ENCODE assay signal across 1 cellular context in the genomic region with DNA sequence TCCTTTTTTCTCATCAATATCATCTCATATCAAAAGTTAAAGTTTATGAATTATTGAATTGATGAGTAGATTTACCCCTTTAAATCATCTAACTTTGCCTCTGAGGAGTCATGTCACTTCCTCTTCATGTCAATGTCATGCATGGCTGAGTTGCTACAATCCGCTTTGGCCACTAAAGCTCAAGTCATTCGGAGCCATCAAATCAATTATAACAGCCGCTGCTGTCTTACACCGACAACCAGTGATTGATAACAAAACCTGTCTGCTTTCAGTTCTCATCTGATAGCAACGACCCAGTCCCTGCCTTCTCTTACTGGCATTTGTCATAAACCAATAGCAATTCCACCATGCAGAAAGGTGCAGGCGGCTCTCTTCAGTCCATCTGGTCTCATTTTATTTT.
A peak's percentile ranks its signal among the peaks of the same experiment; 100 is the strongest.
TF ChIP-seq lines count a peak whose summit lies in the region.

No MANE protein-coding gene starts in this region.

TF ChIP-seq in K562, 482 proteins besides CTCF, POLR2A, EP300 and RAD21 (continued from another document):
- TF ChIP-seq, protein P1, sequence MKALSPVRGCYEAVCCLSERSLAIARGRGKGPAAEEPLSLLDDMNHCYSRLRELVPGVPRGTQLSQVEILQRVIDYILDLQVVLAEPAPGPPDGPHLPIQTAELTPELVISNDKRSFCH (CRISPR knock-in tag; IDR thresholded peaks at IDR 0.05) = no peak
- TF ChIP-seq, protein P1 (tag; IDR thresholded peaks at IDR 0.05) = no peak
- TF ChIP-seq ZBTB1 (CRISPR knock-in tag; IDR thresholded peaks at IDR 0.05; ENCODE audit: borderline replicate concordance, low read depth) = no peak
- no peak for TF ChIP-seq HNRNPK (IDR thresholded peaks at IDR 0.05; ENCODE audit: low read depth, low read length, poor library complexity, severe bottlenecking)
- TF ChIP-seq MLX (CRISPR knock-in tag; conservative IDR thresholded peaks at IDR 0.05) = no peak
- TF ChIP-seq ZNF764 (CRISPR knock-in tag; IDR thresholded peaks at IDR 0.05; ENCODE audit: low read depth) = no peak
- TF ChIP-seq CBFA2T2 (conservative IDR thresholded peaks at IDR 0.05) = peak; percentile 38; the same call in 1 of the 2 replicates
- TF ChIP-seq NFIC (IDR thresholded peaks at IDR 0.05) = no peak
- TF ChIP-seq, protein P2, sequence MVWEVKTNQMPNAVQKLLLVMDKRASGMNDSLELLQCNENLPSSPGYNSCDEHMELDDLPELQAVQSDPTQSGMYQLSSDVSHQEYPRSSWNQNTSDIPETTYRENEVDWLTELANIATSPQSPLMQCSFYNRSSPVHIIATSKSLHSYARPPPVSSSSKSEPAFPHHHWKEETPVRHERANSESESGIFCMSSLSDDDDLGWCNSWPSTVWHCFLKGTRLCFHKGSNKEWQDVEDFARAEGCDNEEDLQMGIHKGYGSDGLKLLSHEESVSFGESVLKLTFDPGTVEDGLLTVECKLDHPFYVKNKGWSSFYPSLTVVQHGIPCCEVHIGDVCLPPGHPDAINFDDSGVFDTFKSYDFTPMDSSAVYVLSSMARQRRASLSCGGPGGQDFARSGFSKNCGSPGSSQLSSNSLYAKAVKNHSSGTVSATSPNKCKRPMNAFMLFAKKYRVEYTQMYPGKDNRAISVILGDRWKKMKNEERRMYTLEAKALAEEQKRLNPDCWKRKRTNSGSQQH (CRISPR knock-in tag; IDR thresholded peaks at IDR 0.05) = no peak
- TF ChIP-seq, protein P3, sequence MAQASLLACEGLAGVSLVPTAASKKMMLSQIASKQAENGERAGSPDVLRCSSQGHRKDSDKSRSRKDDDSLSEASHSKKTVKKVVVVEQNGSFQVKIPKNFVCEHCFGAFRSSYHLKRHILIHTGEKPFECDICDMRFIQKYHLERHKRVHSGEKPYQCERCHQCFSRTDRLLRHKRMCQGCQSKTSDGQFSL (CRISPR knock-in tag; IDR thresholded peaks at IDR 0.05) = no peak
- TF ChIP-seq, protein P3 (tag; IDR thresholded peaks at IDR 0.05) = no peak
- TF ChIP-seq JUND (IDR thresholded peaks at IDR 0.05; ENCODE audit: borderline replicate concordance, low read depth, low read length) = no peak
- no peak for TF ChIP-seq JUND (tag; IDR thresholded peaks at IDR 0.05; ENCODE audit: borderline replicate concordance, low read depth, low read length)
- TF ChIP-seq ZBTB2 (IDR thresholded peaks at IDR 0.05) = no peak
- TF ChIP-seq PREB (CRISPR knock-in tag; IDR thresholded peaks at IDR 0.05) = no peak
- peak; percentile 32; the same call in 1 of the 2 replicates for TF ChIP-seq TEAD4 (IDR thresholded peaks at IDR 0.05; ENCODE audit: low read length)
- TF ChIP-seq TEAD4 (CRISPR knock-in tag; IDR thresholded peaks at IDR 0.05; ENCODE audit: borderline replicate concordance) = no peak
- TF ChIP-seq SIN3A (IDR thresholded peaks at IDR 0.05; ENCODE audit: borderline replicate concordance in 2 of 2, control insufficient read depth in 1 of 2, low read depth in 2 of 2, low read length in 2 of 2) = no peak
- TF ChIP-seq ADNP (tag; IDR thresholded peaks at IDR 0.05) = no peak
- TF ChIP-seq, protein P4, sequence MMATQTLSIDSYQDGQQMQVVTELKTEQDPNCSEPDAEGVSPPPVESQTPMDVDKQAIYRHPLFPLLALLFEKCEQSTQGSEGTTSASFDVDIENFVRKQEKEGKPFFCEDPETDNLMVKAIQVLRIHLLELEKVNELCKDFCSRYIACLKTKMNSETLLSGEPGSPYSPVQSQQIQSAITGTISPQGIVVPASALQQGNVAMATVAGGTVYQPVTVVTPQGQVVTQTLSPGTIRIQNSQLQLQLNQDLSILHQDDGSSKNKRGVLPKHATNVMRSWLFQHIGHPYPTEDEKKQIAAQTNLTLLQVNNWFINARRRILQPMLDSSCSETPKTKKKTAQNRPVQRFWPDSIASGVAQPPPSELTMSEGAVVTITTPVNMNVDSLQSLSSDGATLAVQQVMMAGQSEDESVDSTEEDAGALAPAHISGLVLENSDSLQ (IDR thresholded peaks at IDR 0.05) = peak; percentile 70
- TF ChIP-seq ARID1B (IDR thresholded peaks at IDR 0.05) = 0 out of 2 replicates have a peak, but pooled peaks have one; percentile 25
- TF ChIP-seq, protein P5, sequence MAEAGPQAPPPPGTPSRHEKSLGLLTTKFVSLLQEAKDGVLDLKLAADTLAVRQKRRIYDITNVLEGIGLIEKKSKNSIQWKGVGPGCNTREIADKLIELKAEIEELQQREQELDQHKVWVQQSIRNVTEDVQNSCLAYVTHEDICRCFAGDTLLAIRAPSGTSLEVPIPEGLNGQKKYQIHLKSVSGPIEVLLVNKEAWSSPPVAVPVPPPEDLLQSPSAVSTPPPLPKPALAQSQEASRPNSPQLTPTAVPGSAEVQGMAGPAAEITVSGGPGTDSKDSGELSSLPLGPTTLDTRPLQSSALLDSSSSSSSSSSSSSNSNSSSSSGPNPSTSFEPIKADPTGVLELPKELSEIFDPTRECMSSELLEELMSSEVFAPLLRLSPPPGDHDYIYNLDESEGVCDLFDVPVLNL (CRISPR knock-in tag; IDR thresholded peaks at IDR 0.05; ENCODE audit: low read depth) = no peak
